ENCODE assay signal across 21 cellular contexts in the genomic region with DNA sequence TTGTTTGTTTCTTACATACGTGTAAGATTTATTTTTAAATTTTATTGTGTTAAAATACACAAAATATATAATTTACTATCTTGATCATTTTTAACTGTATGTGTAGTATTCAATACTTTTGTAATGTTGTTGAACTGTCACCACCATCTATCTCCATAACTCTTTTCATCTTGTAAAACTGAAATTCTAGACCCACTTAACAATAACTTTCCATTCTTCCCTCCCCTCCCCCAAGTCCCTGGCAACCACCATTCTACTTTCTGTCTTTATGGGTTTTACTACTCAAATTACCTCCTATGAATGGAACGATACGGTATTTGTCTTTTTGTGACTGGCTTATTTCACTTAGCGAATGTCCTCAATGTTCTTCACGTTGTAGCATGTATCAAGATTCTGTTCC.
"Had no signal": no experiment of that assay in that cellular context is flagged by ENCODE, and none has a peak within 500 bp of the region (broad histone marks: within the 10 kb centered on the region; RNA-seq: fewer than 3 reads in every experiment).

No MANE protein-coding gene starts in this region.

- H3K9me3 ChIP-seq: colonic mucosa, lower lobe of right lung had no signal

- H2AFZ ChIP-seq: hepatocyte had no signal

- ATAC-seq: effector memory CD8-positive, alpha-beta T cell; foreskin keratinocyte; gastroesophageal sphincter; heart left ventricle; left cardiac atrium; left lung; left ventricle myocardium superior; lower lobe of right lung; mucosa of descending colon; naive thymus-derived CD4-positive, alpha-beta T cell; natural killer cell had no signal

- H3K4me1 ChIP-seq: colonic mucosa, esophagus muscularis mucosa, foreskin keratinocyte, gastroesophageal sphincter, heart left ventricle, left lung, lower lobe of right lung had no signal

- H3K4me2 ChIP-seq: hepatocyte had no signal

- H3K36me3 ChIP-seq: colonic mucosa, heart left ventricle, left lung, lower lobe of right lung had no signal

- H3K4me3 ChIP-seq: colonic mucosa, esophagus muscularis mucosa, gastroesophageal sphincter, heart left ventricle, hepatocyte, left lung, lower lobe of right lung, mucosa of descending colon had no signal

- H3K27ac ChIP-seq: colonic mucosa, esophagus muscularis mucosa, foreskin keratinocyte, gastroesophageal sphincter, heart left ventricle, hepatocyte, left lung, lower lobe of right lung had no signal

- DNase-seq: colonic mucosa; cortex of kidney; effector CD8-positive, alpha-beta T cell; effector memory CD8-positive, alpha-beta T cell; foreskin keratinocyte; heart left ventricle; hypothalamus; immature natural killer cell; left cardiac atrium; left lung; left ventricle myocardium superior; lower lobe of right lung; mesenchymal stem cell; mucosa of descending colon; naive thymus-derived CD4-positive, alpha-beta T cell; natural killer cell had no signal

- H3K27me3 ChIP-seq: colonic mucosa, esophagus muscularis mucosa, foreskin keratinocyte, gastroesophageal sphincter, heart left ventricle, hepatocyte, left lung had no signal

- H3K79me2 ChIP-seq: hepatocyte had no signal

- FAIRE-seq: frontal cortex, keratinocyte had no signal
